In the genomic region with DNA sequence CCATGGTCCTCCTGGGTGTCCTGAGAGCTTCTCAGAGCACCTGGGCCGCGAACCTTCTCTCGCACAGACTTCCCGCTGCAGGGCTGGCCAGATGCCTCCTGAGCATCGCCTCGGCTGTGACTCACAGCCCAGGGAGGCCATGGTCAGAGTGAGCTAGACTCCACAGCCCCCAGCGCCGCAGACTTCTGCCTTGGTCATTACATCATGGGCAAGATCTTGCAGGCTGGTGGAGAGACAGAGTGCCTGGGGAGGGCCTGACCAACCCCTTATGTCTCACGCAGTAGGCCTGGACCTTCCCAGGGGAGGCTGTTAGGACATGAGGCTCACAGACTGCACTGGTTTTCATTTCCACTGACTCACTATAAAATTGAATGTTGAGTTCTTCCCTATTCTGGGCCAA, we compare ENCODE assay signal across 19 cellular contexts. TPM values are rescaled to one million over a fixed set of nuclear protein-coding genes. Genes with fewer than 3 reads are reported as not detected.
DNase-seq lines count a peak whose midpoint lies in the region; FAIRE-seq and TF ChIP-seq lines count a peak whose summit lies in the region.
"Had no signal": no experiment of that assay in that cellular context is flagged by ENCODE, and none has a peak within 500 bp of the region (broad histone marks: within the 10 kb centered on the region; RNA-seq: fewer than 3 reads in every experiment).

No MANE protein-coding gene starts in this region.

- intact Hi-C loops in mammary epithelial cell (cut with micrococcal nuclease) (no loop called here), thyroid gland (cut with DNase I) (no loop called here)

- H3K27me3 ChIP-seq in mammary epithelial cell (ENCODE audit: insufficient read depth, low read length) (no peaks in the 10 kb centered on the region), thyroid gland (no peaks in the 10 kb centered on the region)
- H3K27me3 ChIP-seq in effector memory CD4-positive, alpha-beta T cell (replicated peaks; ENCODE audit: control insufficient read depth, insufficient read depth, low read length, poor library complexity, severe bottlenecking) = peaks cover 3% of the 10 kb centered on the region

- no peak overlapping the region for H3K9ac ChIP-seq in mammary epithelial cell (ENCODE audit: insufficient read depth, low read length)

- no peak for TF ChIP-seq POLR2A in thyroid gland (IDR thresholded peaks at IDR 0.05)

- dilution Hi-C loops in mammary epithelial cell (cut with HindIII; ENCODE audit: low sequenced_read_pairs) = no loop called here

- DNase-seq in LHCN-M2 (ENCODE audit: low read depth) (peak; percentile 80), mammary epithelial cell (peak; percentile 35), islet precursor cell (peak; percentile 60), urothelium cell line (ENCODE audit: low spot score) (peak; percentile 76), thyroid gland (no peak), SIG-M5 treated with dmso at 0.1 percent for 504 hours (lab: John Stamatoyannopoulos, UW; ENCODE audit: unreplicated experiment) (no peak)
- no peak for DNase-seq in effector memory CD4-positive, alpha-beta T cell
- DNase-seq: activated CD4-positive, alpha-beta T cell treated with anti-CD3 and anti-CD28 coated beads for 4 hours; activated effector memory CD4-positive, alpha-beta T cell treated with anti-CD3 and anti-CD28 coated beads, Interleukin-2, amount 50 U/mL, for 16 hours; amniotic stem cell; Calu3; Kasumi-1; left ventricle myocardium superior; NCI-H1436 treated with DMSO at 0.1 percent for 48 hours; NCI-H82; posterior cingulate gyrus; stimulated activated CD4-positive, alpha-beta T cell treated with anti-CD3 and anti-CD28 coated beads, Interleukin-4, amount 100 ng/mL, for 24 hours had no signal

- WGBS in mammary epithelial cell (ENCODE audit: low coverage, missing lambda C conversion rate) = 97% methylated on average over 7 of the region's 9 CpGs
- WGBS in thyroid gland, 2 donors = 94 to 99% methylated on average over 8 to 9 of the region's 9 CpGs

- no peak for FAIRE-seq in urothelium cell line (lab: Jason Lieb, UNC)
- FAIRE-seq: endometrium had no signal

- H3K4me3 ChIP-seq in mammary epithelial cell (replicated peaks in 1 of 3; ENCODE audit: insufficient read depth in 1 of 3, low read depth in 2 of 3, low read length in 3 of 3) (no peak overlapping the region), thyroid gland (replicated peaks in 1 of 3) (no peak overlapping the region)
- no peak overlapping the region for H3K4me3 ChIP-seq in effector memory CD4-positive, alpha-beta T cell (ENCODE audit: insufficient read depth, low read depth, low read length, poor library complexity, severe bottlenecking)

- H3K79me2 ChIP-seq in mammary epithelial cell (ENCODE audit: insufficient read depth, low read length) = no peaks in the 10 kb centered on the region

- CTCF ChIA-PET in mammary epithelial cell (lab: Charles Lee; ENCODE audit: low non-redundant PET) = no interaction called here

- TF ChIP-seq CTCF in mammary epithelial cell (conservative IDR thresholded peaks at IDR 0.05 in 1 of 2, IDR thresholded peaks at IDR 0.05 in 1 of 2; ENCODE audit: extremely low read depth in 1 of 2, insufficient read depth in 1 of 2, low read depth in 1 of 2, low read length in 2 of 2) = no peak
- TF ChIP-seq CTCF in thyroid gland (IDR thresholded peaks at IDR 0.05) = no peak

- no peak overlapping the region for H2AFZ ChIP-seq in mammary epithelial cell (ENCODE audit: low read depth, low read length)

- H4K20me1 ChIP-seq in mammary epithelial cell (ENCODE audit: insufficient read depth, low read length) = no peaks in the 10 kb centered on the region

- H3K36me3 ChIP-seq in mammary epithelial cell (ENCODE audit: insufficient read depth, low read length) (no peaks in the 10 kb centered on the region), thyroid gland (no peaks in the 10 kb centered on the region)
- H3K36me3 ChIP-seq in effector memory CD4-positive, alpha-beta T cell (ENCODE audit: control insufficient read depth, insufficient read depth, low read length) = no peaks in the 10 kb centered on the region

- H3K9me3 ChIP-seq in mammary epithelial cell (replicated peaks; ENCODE audit: insufficient read depth, low read length) (no peaks in the 10 kb centered on the region), thyroid gland (no peaks in the 10 kb centered on the region)
- no peaks in the 10 kb centered on the region for H3K9me3 ChIP-seq in effector memory CD4-positive, alpha-beta T cell (ENCODE audit: control insufficient read depth, low read length)

- BruUV-seq in mammary epithelial cell (replicated peaks; lab: Mats Ljungman, UMichigan) = no TSS peak

- no peak overlapping the region for H3K4me2 ChIP-seq in mammary epithelial cell (ENCODE audit: insufficient read depth, low read depth, low read length)

- H3K4me1 ChIP-seq in mammary epithelial cell (ENCODE audit: insufficient read depth, low read length) (no peaks in the 10 kb centered on the region), thyroid gland (peaks cover 6 to 9% of the 10 kb centered on the region in 2 donors)
- H3K4me1 ChIP-seq in effector memory CD4-positive, alpha-beta T cell (ENCODE audit: control insufficient read depth, insufficient read depth, low read length, poor library complexity, severe bottlenecking) = no peaks in the 10 kb centered on the region

- in situ Hi-C loops in mammary epithelial cell (cut with MboI; ENCODE audit: low sequenced_read_pairs in 2 of 2) = no loop called here

- H3K27ac ChIP-seq in mammary epithelial cell (ENCODE audit: insufficient read depth, low read depth, low read length) (no peak overlapping the region), thyroid gland (no peak overlapping the region)
- no peak overlapping the region for H3K27ac ChIP-seq in effector memory CD4-positive, alpha-beta T cell (ENCODE audit: insufficient read depth, low read length, poor library complexity, severe bottlenecking)

RNA-seq across cellular contexts. Expression of gene SMOC1, which starts 41.8 kb away (rescaled TPM):
- total RNA-seq in LHCN-M2 (2014; rRNA removed) (0.06 and 0.32 TPM in 2 replicates), mammary epithelial cell (10 to 100 TPM; 22.3 to 44.9 TPM), thyroid gland (1 to 10 TPM; 3.4 to 7.3 (median 3.7) TPM)
- 0.05 TPM for polyA plus RNA-seq in LHCN-M2 (2012)
- 10.6 TPM for polyA plus RNA-seq in mammary epithelial cell
- polyA minus RNA-seq in mammary epithelial cell = 7.0 TPM
- total RNA-seq: G401 had no signal

Comparison
In these comparisons a context has a peak if more than half of its experiments do, and no peak if none do; other contexts are left out.
1. DNase-seq: peak in LHCN-M2 (single experiment), mammary epithelial cell (single experiment), islet precursor cell (single experiment) and urothelium cell line (single experiment); none in thyroid gland (0 of 2), effector memory CD4-positive, alpha-beta T cell (0 of 3) and SIG-M5 treated with dmso at 0.1 percent for 504 hours (single experiment).